20 cellular contexts compared by ENCODE assay signal in genomic region chr10:14456218-14456869, GRCh38.
DNase-seq lines count a peak whose midpoint lies in the region; ATAC-seq and TF ChIP-seq lines count a peak whose summit lies in the region.
"Had no signal": no experiment of that assay in that cellular context is flagged by ENCODE, and none has a peak within 500 bp of the region (broad histone marks: within the 10 kb centered on the region; RNA-seq: fewer than 3 reads in every experiment).

No MANE protein-coding gene starts in this region.

- DNase-seq in GM23338 (ENCODE audit: low spot score) (no peak), MV-4-11 (lab: John Stamatoyannopoulos, UW) (peak; percentile 70), nephron progenitor cell (no peak), heart left ventricle (no peak)
- no peak for DNase-seq in stimulated activated naive CD8-positive, alpha-beta T cell treated with anti-CD3 and anti-CD28 coated beads, Interleukin-15, Interleukin-2, amounts not matched to agents 100 U/mL and 50 U/mL, for 24 hours
- DNase-seq: activated CD8-positive, alpha-beta T cell treated with anti-CD3 and anti-CD28 coated beads for 36 hours; activated T-cell treated with anti-CD3 and anti-CD28 coated beads, Interleukin-2, amount 50 U/mL, for 24 hours; CD8-positive, alpha-beta memory T cell; endodermal cell; GDM1; NCI-H1436 treated with DMSO at 0.1 percent for 48 hours; NCI-H510A treated with DMSO at 0.1 percent for 48 hours; psoas muscle; T1000 had no signal

- H3K79me2 ChIP-seq in GM23338 (replicated peaks; ENCODE audit: insufficient read depth) = no peaks in the 10 kb centered on the region

- H3K4me1 ChIP-seq in GM23338 (ENCODE audit: insufficient read depth) = no peaks in the 10 kb centered on the region
- H3K4me1 ChIP-seq in heart left ventricle = peaks cover 0 to 9% (median 0%) of the 10 kb centered on the region in 12 donors
- H3K4me1 ChIP-seq: neural progenitor cell, psoas muscle had no signal

- H3K4me1 Mint-ChIP-seq in GM23338 (no peaks in the 10 kb centered on the region; the same call in 2 of the 3 replicates), nephron progenitor cell (peaks cover 5% of the 10 kb centered on the region)
- H3K4me1 Mint-ChIP-seq: CD8-positive, alpha-beta memory T cell had no signal

- H3K4me3 ChIP-seq in GM23338 (no peak overlapping the region), heart left ventricle (no peak overlapping the region)
- H3K4me3 ChIP-seq: neural progenitor cell, psoas muscle, thoracic aorta had no signal

- 75 to 93% (median 82%) methylated on average over 6 of the region's 6 CpGs for WGBS in heart left ventricle, 4 donors

- H3K36me3 Mint-ChIP-seq in GM23338 (ENCODE audit: low read depth) (peaks cover 7% of the 10 kb centered on the region; the same call in 2 of the 3 replicates), nephron progenitor cell (ENCODE audit: low read depth) (peaks cover 8% of the 10 kb centered on the region)

- H3K9me3 Mint-ChIP-seq in GM23338 = peaks cover 19% of the 10 kb centered on the region
- peaks cover 30% of the 10 kb centered on the region for H3K9me3 Mint-ChIP-seq in nephron progenitor cell
- H3K9me3 Mint-ChIP-seq: CD8-positive, alpha-beta memory T cell had no signal

- H3K27ac Mint-ChIP-seq in GM23338 (no peak overlapping the region), nephron progenitor cell (peak overlapping the region; percentile 4)
- H3K27ac Mint-ChIP-seq: activated CD8-positive, alpha-beta T cell treated with anti-CD3 and anti-CD28 coated beads for 36 hours; activated T-cell treated with anti-CD3 and anti-CD28 coated beads, Interleukin-2, amount 50 U/mL, for 24 hours; CD8-positive, alpha-beta memory T cell; endodermal cell; neural progenitor cell had no signal

- peaks cover 0 to 4% (median 0%) of the 10 kb centered on the region in 12 donors for H3K9me3 ChIP-seq in heart left ventricle
- H3K9me3 ChIP-seq: psoas muscle, thoracic aorta had no signal

- H3K4me3 Mint-ChIP-seq in GM23338 (no peak overlapping the region), nephron progenitor cell (no peak overlapping the region)
- H3K4me3 Mint-ChIP-seq: activated CD8-positive, alpha-beta T cell treated with anti-CD3 and anti-CD28 coated beads for 36 hours; activated T-cell treated with anti-CD3 and anti-CD28 coated beads, Interleukin-2, amount 50 U/mL, for 24 hours; CD8-positive, alpha-beta memory T cell; endodermal cell; neural progenitor cell had no signal

- no peaks in the 10 kb centered on the region for H3K27me3 ChIP-seq in GM23338 (ENCODE audit: insufficient read depth)
- H3K27me3 ChIP-seq in heart left ventricle = no peaks in the 10 kb centered on the region
- H3K27me3 ChIP-seq: neural progenitor cell had no signal

- H3K27ac ChIP-seq in GM23338 (ENCODE audit: low read depth) (no peak overlapping the region), heart left ventricle (no peak overlapping the region)
- H3K27ac ChIP-seq: neural progenitor cell, psoas muscle, thoracic aorta had no signal

- H3K4me2 ChIP-seq in GM23338 = no peak overlapping the region
- H3K4me2 ChIP-seq: neural progenitor cell had no signal

- H3F3A ChIP-seq in GM23338 (replicated peaks; ENCODE audit: low read depth) = no peaks in the 10 kb centered on the region

- no peaks in the 10 kb centered on the region for H4K20me1 ChIP-seq in GM23338 (replicated peaks; ENCODE audit: insufficient read depth)

- H3K27me3 Mint-ChIP-seq in GM23338 (ENCODE audit: insufficient read depth, low read depth, poor library complexity) = peaks cover 5% of the 10 kb centered on the region
- peaks cover 8% of the 10 kb centered on the region for H3K27me3 Mint-ChIP-seq in nephron progenitor cell (ENCODE audit: low read depth, poor library complexity)

- TF ChIP-seq CTCF in GM23338 (conservative IDR thresholded peaks at IDR 0.05; ENCODE audit: low read depth in 2 of 2) (no peak), nephron progenitor cell (IDR thresholded peaks at IDR 0.05) (no peak), heart left ventricle (IDR thresholded peaks at IDR 0.05) (no peak)

- H3K9me2 ChIP-seq in GM23338 (ENCODE audit: insufficient read depth) = 0 out of 2 replicates have a peak, but pooled peaks cover 3% of the 10 kb centered on the region

- 0 out of 2 replicates have a peak overlapping the region, but pooled peaks have one; percentile 69 for H2AFZ ChIP-seq in GM23338
- H2AFZ ChIP-seq: neural progenitor cell had no signal

- TF ChIP-seq POLR2A in heart left ventricle (IDR thresholded peaks at IDR 0.05) = no peak

- intact Hi-C loops in heart left ventricle (cut with DNase I) = no loop called here

- H3K36me3 ChIP-seq in GM23338 (ENCODE audit: insufficient read depth) = no peaks in the 10 kb centered on the region
- H3K36me3 ChIP-seq in heart left ventricle = no peaks in the 10 kb centered on the region
- H3K36me3 ChIP-seq: neural progenitor cell, thoracic aorta had no signal

- ATAC-seq in GM18873 (IDR thresholded peaks at IDR 0.05; ENCODE audit: low FRiP score, unreplicated experiment) (peak; percentile 80), GM23338 (no peak), HG03045 (IDR thresholded peaks at IDR 0.05; ENCODE audit: unreplicated experiment) (no peak), heart left ventricle (no peak)
- no peak for ATAC-seq in stimulated activated naive CD8-positive, alpha-beta T cell treated with anti-CD3 and anti-CD28 coated beads, Interleukin-15, Interleukin-2, amounts not matched to agents 100 U/mL and 50 U/mL, for 24 hours
- ATAC-seq: activated CD4-positive, CD25-positive, alpha-beta regulatory T cell treated with anti-CD3 and anti-CD28 coated beads, Interleukin-2, amount 50 U/mL, for 24 hours; activated CD8-positive, alpha-beta T cell treated with anti-CD3 and anti-CD28 coated beads for 36 hours; HCT116; psoas muscle had no signal

TF ChIP-seq in GM23338, 12 proteins besides CTCF, POLR2A, EP300 and RAD21 (continues in another document):
- TF ChIP-seq ZNF331 (CRISPR knock-in tag; IDR thresholded peaks at IDR 0.05; ENCODE audit: low read depth) (no peak), NANOG (IDR thresholded peaks at IDR 0.05; ENCODE audit: borderline replicate concordance) (no peak), POLR2AphosphoS5 (IDR thresholded peaks at IDR 0.05; ENCODE audit: low read depth) (no peak), CREB1 (CRISPR knock-in tag; IDR thresholded peaks at IDR 0.05; ENCODE audit: low read depth) (no peak), EZH2 (IDR thresholded peaks at IDR 0.05; ENCODE audit: low read depth, unreplicated experiment) (no peak), ZNF462 (CRISPR knock-in tag; IDR thresholded peaks at IDR 0.05) (no peak), STAT1 (IDR thresholded peaks at IDR 0.05; ENCODE audit: unreplicated experiment) (no peak)
